In the genomic region with DNA sequence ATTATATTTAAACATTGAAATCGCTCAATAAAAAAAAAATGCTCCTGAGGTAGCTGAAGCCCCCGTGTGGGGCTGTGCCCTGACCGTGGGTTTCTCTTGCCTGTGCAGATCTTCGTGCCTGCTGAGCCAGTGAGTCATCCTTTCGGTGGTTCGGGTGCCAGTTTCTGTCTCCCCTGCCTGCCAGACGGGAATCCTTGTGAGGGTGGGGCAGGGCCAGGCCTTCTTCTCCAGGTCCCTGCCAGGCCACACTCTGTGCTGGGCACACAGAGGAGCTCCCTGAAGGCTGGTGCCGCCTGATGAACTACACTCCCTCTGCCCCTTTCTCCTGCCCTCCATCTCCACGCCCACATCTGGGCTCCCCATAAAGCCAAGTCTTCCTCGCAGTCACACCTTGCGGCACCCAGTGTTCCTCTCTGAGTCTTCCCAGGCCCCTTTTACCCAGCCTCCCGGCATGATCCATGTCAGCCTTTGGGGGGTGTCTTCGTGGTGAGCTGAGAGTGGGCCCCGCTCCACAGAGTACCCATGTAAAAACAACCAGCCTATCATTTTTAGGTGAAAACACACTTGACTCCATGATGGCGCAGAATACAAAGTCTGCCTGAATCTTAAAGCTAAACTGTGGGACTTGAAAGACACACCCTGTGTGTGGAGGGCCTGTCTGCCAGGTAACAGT, we compare ENCODE assay signal across 1 cellular context.
TF ChIP-seq lines count a peak whose summit lies in the region.

No MANE protein-coding gene starts in this region.

TF ChIP-seq in GM12878, 131 proteins besides CTCF, POLR2A, EP300 and RAD21 (continued from another document):
- TF ChIP-seq PRDM15 (CRISPR knock-in tag; IDR thresholded peaks at IDR 0.05), result no peak
- TF ChIP-seq MYC (IDR thresholded peaks at IDR 0.05; ENCODE audit: insufficient read depth, insufficient read length, insufficient replicate concordance, low read length, severe bottlenecking), result no peak
